ENCODE assay signal across 1 cellular context in genomic region chr11:1767399-1768140, GRCh38.
TF ChIP-seq lines count a peak whose summit lies in the region.

No MANE protein-coding gene starts in this region.

TF ChIP-seq in IMR-90, 13 proteins besides CTCF, POLR2A, EP300 and RAD21 (continued from another document):
- TF ChIP-seq ELK1 (IDR thresholded peaks at IDR 0.05; ENCODE audit: borderline replicate concordance, low read depth, low read length) (no peak), USF2 (IDR thresholded peaks at IDR 0.05; ENCODE audit: low read depth, low read length) (no peak)
TF ChIP-seq in IMR-90: peak in this region for 0.
